8 cellular contexts compared by ENCODE assay signal in genomic region chr17:82022981-82023446, GRCh38. TPM values are rescaled to one million over a fixed set of nuclear protein-coding genes. Genes with fewer than 3 reads are reported as not detected.
A peak's percentile ranks its signal among the peaks of the same experiment; 100 is the strongest.
DNase-seq lines count a peak whose midpoint lies in the region; ATAC-seq, FAIRE-seq and TF ChIP-seq lines count a peak whose summit lies in the region.

Gene LRRC45 (plus strand): TSS chr17:82023305. CDS start chr17:82023644, 339 bp downstream.

- intact Hi-C loops in right cardiac atrium (cut with DNase I) (loop anchor here in 2 of 4 donors (5.0 kb wide), 2 partner anchors 61 to 66 kb away; partner anchors contain the start of gene NOTUM (in 1 of the 2)), psoas muscle (cut with DNase I) (no loop called here)

- H3K27ac ChIP-seq in right cardiac atrium (ENCODE audit: low read length) (peak within 1 kb of the TSS; percentile 31), psoas muscle (peak within 1 kb of the TSS; percentile 78)

- H3K4me1 ChIP-seq in right cardiac atrium (ENCODE audit: control insufficient read depth, insufficient read depth, low read length) (peaks cover 3% of the 10 kb centered on the region), psoas muscle (peaks cover 40% of the 10 kb centered on the region)

- in situ Hi-C loops in astrocyte of the cerebellum (cut with HindIII; ENCODE audit: low sequenced_read_pairs): no loop called here

- under 1% methylated on average over 42 of the region's 42 CpGs for WGBS in right cardiac atrium
- 0 to 1% (median 1%) methylated on average over 27 to 42 of the region's 42 CpGs for WGBS in psoas muscle, 3 donors

- peak; percentile 96 for DNase-seq in GM18507 (ENCODE audit: extremely low spot score, insufficient read length, low read depth)
- peak; percentile 98 for DNase-seq in NCI-H2081 treated with DMSO at 0.1 percent for 48 hours (lab: John Stamatoyannopoulos, UW)
- DNase-seq in T1000 (lab: John Stamatoyannopoulos, UW): peak; percentile 100
- DNase-seq in astrocyte of the cerebellum (ENCODE audit: low read depth): peak; percentile 98
- DNase-seq in right cardiac atrium: peak; percentile 100
- peak; percentile 100 for DNase-seq in psoas muscle
- peak; percentile 100 for DNase-seq in urothelium cell line (ENCODE audit: low spot score)

- H3K36me3 ChIP-seq in psoas muscle (ENCODE audit: insufficient read depth in 1 of 2, low read depth in 1 of 2): no peaks in the 10 kb centered on the region

- ATAC-seq in HG03045 (IDR thresholded peaks at IDR 0.05; ENCODE audit: unreplicated experiment) (peak; percentile 85), right cardiac atrium (peak; percentile 96), psoas muscle (peak; percentile 91 to 95 (median 93))

- FAIRE-seq in GM18507 (lab: Jason Lieb, UNC): peak; percentile 100
- peak; percentile 98 for FAIRE-seq in urothelium cell line (lab: Jason Lieb, UNC)

- H3K9me3 ChIP-seq in right cardiac atrium (ENCODE audit: control insufficient read depth, low read length) (no peaks in the 10 kb centered on the region), psoas muscle (no peaks in the 10 kb centered on the region)

- no peak for TF ChIP-seq CTCF in astrocyte of the cerebellum (IDR thresholded peaks at IDR 0.05; ENCODE audit: low read depth, low read length, missing control alignments)
- no peak for TF ChIP-seq CTCF in psoas muscle (IDR thresholded peaks at IDR 0.05)

- H3K27me3 ChIP-seq in right cardiac atrium (ENCODE audit: control insufficient read depth, insufficient read depth) (no peaks in the 10 kb centered on the region), psoas muscle (ENCODE audit: insufficient read depth in 3 of 3, low read length in 2 of 3) (no peaks in the 10 kb centered on the region)

- H3K4me3 ChIP-seq in astrocyte of the cerebellum (ENCODE audit: low read depth, low read length) (peak within 1 kb of the TSS; percentile 78), right cardiac atrium (ENCODE audit: low read length) (peak within 1 kb of the TSS; percentile 75), psoas muscle (peak within 1 kb of the TSS; percentile 91)

RNA-seq across cellular contexts. Expression of gene LRRC45, which starts in this region (rescaled TPM):
- total RNA-seq in right cardiac atrium: 1 to 10 TPM; 3.2 to 6.7 (median 6.0) TPM
- polyA plus RNA-seq in right cardiac atrium: 4.9 TPM
- 1 to 10 TPM; 1.4 to 3.0 (median 1.9) TPM for total RNA-seq in psoas muscle
- polyA plus RNA-seq in psoas muscle: 1 to 10 TPM; 3.5 to 7.1 (median 4.0) TPM

Comparison
In these comparisons a context has a peak if more than half of its experiments do, and no peak if none do; other contexts are left out.
1. Peak in every context shown above with its lines: DNase-seq, ATAC-seq, H3K4me3 ChIP-seq and H3K27ac ChIP-seq.